Comparison of ENCODE assay signal across 7 cellular contexts in genomic region chr10:90342480-90342879, GRCh38.
"Had no signal": no experiment of that assay in that cellular context is flagged by ENCODE, and none has a peak within 500 bp of the region (broad histone marks: within the 10 kb centered on the region; RNA-seq: fewer than 3 reads in every experiment).

No MANE protein-coding gene starts in this region.

- H3K4me3 ChIP-seq: GM23248 had no signal

- DNase-seq: GM23248, GOT3, H9, HCEC 1CT, KG1 had no signal

- H2AFZ ChIP-seq: GM23248 had no signal

- H3K9ac ChIP-seq: GM23248 had no signal

- FAIRE-seq: H54 had no signal

- H3K27ac ChIP-seq: GM23248, HL-60 had no signal
